Comparison of ENCODE assay signal across 13 cellular contexts in genomic region chr22:32852346-32853251, GRCh38. TPM values are rescaled to one million over a fixed set of nuclear protein-coding genes. Genes with fewer than 3 reads are reported as not detected.
DNase-seq lines count a peak whose midpoint lies in the region; ATAC-seq and TF ChIP-seq lines count a peak whose summit lies in the region.
"Had no signal": no experiment of that assay in that cellular context is flagged by ENCODE, and none has a peak within 500 bp of the region (broad histone marks: within the 10 kb centered on the region; RNA-seq: fewer than 3 reads in every experiment).

No MANE protein-coding gene starts in this region.

- H3K36me3 ChIP-seq in adipocyte (ENCODE audit: control insufficient read depth, insufficient read depth, low read length, severe bottlenecking) = peaks cover 78% of the 10 kb centered on the region
- H3K36me3 ChIP-seq in thoracic aorta = peaks cover 9% of the 10 kb centered on the region
- peaks cover 48% of the 10 kb centered on the region for H3K36me3 ChIP-seq in endodermal cell (ENCODE audit: control insufficient read depth, insufficient read depth, low read length)

- H3K9me3 ChIP-seq in adipocyte (ENCODE audit: control insufficient read depth, low read length) (no peaks in the 10 kb centered on the region), thoracic aorta (no peaks in the 10 kb centered on the region), endodermal cell (ENCODE audit: control insufficient read depth, low read length) (no peaks in the 10 kb centered on the region)

- H3K4me3 ChIP-seq in adipocyte (ENCODE audit: low read length) (no peak overlapping the region), fibroblast of pulmonary artery (replicated peaks; ENCODE audit: low read depth, low read length) (no peak overlapping the region), thoracic aorta (peak overlapping the region; percentile 22), endodermal cell (ENCODE audit: low read length) (no peak overlapping the region)

- TF ChIP-seq CTCF in fibroblast of pulmonary artery (IDR thresholded peaks at IDR 0.05; ENCODE audit: low read length, missing control alignments) (no peak), mesothelial cell of epicardium (IDR thresholded peaks at IDR 0.05; ENCODE audit: unreplicated experiment) (no peak), thoracic aorta (IDR thresholded peaks at IDR 0.05) (no peak), endodermal cell (conservative IDR thresholded peaks at IDR 0.05) (no peak)

- H3K36me3 Mint-ChIP-seq in mesothelial cell of epicardium = peaks cover 6% of the 10 kb centered on the region
- peaks cover 28% of the 10 kb centered on the region for H3K36me3 Mint-ChIP-seq in endodermal cell (ENCODE audit: low read depth)
- H3K36me3 Mint-ChIP-seq: CD14-positive monocyte, WTC11 had no signal

- H3K27me3 Mint-ChIP-seq in mesothelial cell of epicardium (ENCODE audit: low read depth) (no peaks in the 10 kb centered on the region), endodermal cell (ENCODE audit: insufficient read depth) (no peaks in the 10 kb centered on the region)

- H3K9ac ChIP-seq in adipocyte (ENCODE audit: low read length) = peak overlapping the region; percentile 9
- no peak overlapping the region for H3K9ac ChIP-seq in endodermal cell (ENCODE audit: extremely low read depth, low read length, poor library complexity, severe bottlenecking)

- H3K27me3 ChIP-seq in adipocyte (replicated peaks; ENCODE audit: control insufficient read depth, insufficient read depth, low read length) = no peaks in the 10 kb centered on the region
- no peaks in the 10 kb centered on the region for H3K27me3 ChIP-seq in thoracic aorta (replicated peaks; ENCODE audit: insufficient read depth)
- H3K27me3 ChIP-seq in endodermal cell (ENCODE audit: control insufficient read depth, insufficient read depth, low read length, poor library complexity, severe bottlenecking) = no peaks in the 10 kb centered on the region

- 86% methylated on average over 6 to 10 of the region's 10 CpGs for WGBS in endodermal cell (ENCODE audit: insufficient coverage in 1 of 2, insufficient read length in 1 of 2), 2 experiments

- H3K4me3 Mint-ChIP-seq in mesothelial cell of epicardium = no peak overlapping the region
- no peak overlapping the region for H3K4me3 Mint-ChIP-seq in endodermal cell
- H3K4me3 Mint-ChIP-seq: CD14-positive monocyte, naive B cell, WTC11 had no signal

- no peak for ATAC-seq in thoracic aorta (ENCODE audit: insufficient number of reproducible peaks, low FRiP score, low read depth)
- ATAC-seq: HCT116, WTC11 had no signal

- H3K4me1 Mint-ChIP-seq in mesothelial cell of epicardium = peaks cover 17% of the 10 kb centered on the region
- H3K4me1 Mint-ChIP-seq in endodermal cell = no peaks in the 10 kb centered on the region
- H3K4me1 Mint-ChIP-seq: CD14-positive monocyte, WTC11 had no signal

- DNase-seq in adipocyte (ENCODE audit: low read depth) (peak; percentile 26), fibroblast of pulmonary artery (ENCODE audit: low read depth) (peak; percentile 57), mesothelial cell of epicardium (ENCODE audit: low spot score in 2 of 2, unreplicated experiment in 2 of 2) (no peak), thoracic aorta (ENCODE audit: low spot score) (peak; percentile 40), endodermal cell (no peak), SIG-M5 treated with dmso at 0.1 percent for 504 hours (lab: John Stamatoyannopoulos, UW; ENCODE audit: unreplicated experiment) (no peak), OCI-M1 (lab: John Stamatoyannopoulos, UW) (no peak), HPDE6-E6E7 (ENCODE audit: extremely low spot score) (no peak)
- DNase-seq: naive B cell; stimulated activated CD4-positive, alpha-beta T cell treated with anti-CD3 and anti-CD28 coated beads, Interleukin-2, amount 100 ng/mL, for 24 hours had no signal

- H3K27ac ChIP-seq in thoracic aorta (peak overlapping the region; percentile 81 to 83), endodermal cell (ENCODE audit: low read depth, low read length) (no peak overlapping the region)

- H3K9me3 Mint-ChIP-seq in mesothelial cell of epicardium (no peaks in the 10 kb centered on the region), endodermal cell (no peaks in the 10 kb centered on the region)
- H3K9me3 Mint-ChIP-seq: CD14-positive monocyte, naive B cell, WTC11 had no signal

- peak overlapping the region; percentile 26 for H3K27ac Mint-ChIP-seq in mesothelial cell of epicardium
- no peak overlapping the region for H3K27ac Mint-ChIP-seq in endodermal cell
- H3K27ac Mint-ChIP-seq: CD14-positive monocyte, naive B cell, WTC11 had no signal

- H3K4me1 ChIP-seq in adipocyte (ENCODE audit: control insufficient read depth, insufficient read depth, low read length) (peaks cover 55% of the 10 kb centered on the region), thoracic aorta (ENCODE audit: control insufficient read depth in 1 of 2, low read depth in 2 of 2) (peaks cover 37 to 75% of the 10 kb centered on the region in 2 donors), endodermal cell (ENCODE audit: control insufficient read depth, insufficient read depth, low read length) (no peaks in the 10 kb centered on the region)

RNA-seq across cellular contexts. Expression of gene TIMP3, which starts 51.1 kb away (rescaled TPM):
- total RNA-seq in mesothelial cell of epicardium (65.9 to 68.2 TPM (median 67.2 TPM) in 3 replicates), thoracic aorta (100 to 1,000 TPM; 471 to 756 TPM), endodermal cell (10 to 100 TPM in 1 of 2 donors, 1 to 10 TPM in 1; 6.3 to 17.1 TPM)
- 20.9 TPM for polyA plus RNA-seq in endodermal cell (2013, experiment 1 of 2)
- polyA plus RNA-seq in endodermal cell (2013, experiment 2 of 2) = 21.2 TPM
- polyA plus RNA-seq: CD14-positive monocyte had no signal

Comparison
In these comparisons a context has a peak if more than half of its experiments do, and no peak if none do; other contexts are left out.
1. DNase-seq: peak in adipocyte (single experiment), fibroblast of pulmonary artery (single experiment) and thoracic aorta (single experiment); none in mesothelial cell of epicardium (0 of 2), endodermal cell (single experiment), SIG-M5 treated with dmso at 0.1 percent for 504 hours (single experiment), OCI-M1 (single experiment) and HPDE6-E6E7 (single experiment).